Comparison of ENCODE assay signal across 8 cellular contexts in the genomic region with DNA sequence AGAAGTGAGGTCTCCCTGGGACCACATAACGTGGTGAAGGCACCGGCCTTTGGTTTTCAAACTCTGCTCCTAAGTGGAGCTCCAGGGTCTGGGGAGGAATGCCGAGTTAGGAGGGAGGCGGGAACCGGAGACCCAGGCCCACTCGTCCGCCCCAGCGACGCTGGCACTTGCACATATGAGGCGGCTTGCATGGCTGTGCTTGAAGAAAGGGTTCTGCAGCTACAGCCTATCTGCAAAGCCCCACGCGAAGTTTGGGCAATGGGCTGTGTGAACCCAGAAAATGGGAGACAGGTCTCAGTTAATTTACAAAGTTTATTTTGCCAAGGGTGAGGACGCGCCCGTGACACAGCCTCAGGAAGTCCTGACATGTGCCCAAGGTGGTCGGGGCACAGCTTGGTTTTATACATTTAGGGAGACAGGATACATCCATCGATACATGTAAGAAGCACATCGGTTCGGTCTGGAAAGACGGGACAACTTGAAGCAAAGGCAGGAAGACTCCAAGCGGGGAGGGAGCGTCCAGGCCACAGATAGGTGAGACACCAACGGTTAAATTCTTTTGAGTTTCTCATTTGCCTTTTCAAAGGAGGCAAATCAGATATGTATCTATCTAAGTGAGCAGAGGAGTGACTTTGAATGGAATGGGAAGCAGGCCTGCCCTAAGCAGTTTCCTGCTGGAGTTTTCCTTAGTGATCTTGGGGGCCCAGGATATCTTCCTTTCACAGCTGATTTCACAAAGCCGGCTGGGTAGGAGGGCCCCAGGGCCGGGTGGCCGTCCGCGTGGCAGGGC. TPM values are rescaled to one million over a fixed set of nuclear protein-coding genes. Genes with fewer than 3 reads are reported as not detected.
DNase-seq lines count a peak whose midpoint lies in the region; ATAC-seq and TF ChIP-seq lines count a peak whose summit lies in the region.

No MANE protein-coding gene starts in this region.

- H3K9ac ChIP-seq in OCI-LY3 (ENCODE audit: low read length), result peak overlapping the region; percentile 74

- peaks cover 6% of the 10 kb centered on the region for H3K27me3 ChIP-seq in CD4-positive, CD25-positive, alpha-beta regulatory T cell (ENCODE audit: control insufficient read depth, insufficient read depth, low read length)
- H3K27me3 ChIP-seq in OCI-LY3 (ENCODE audit: low read depth, low read length) (peaks cover 15% of the 10 kb centered on the region), neuron (ENCODE audit: insufficient read depth, low read length) (peaks cover 6% of the 10 kb centered on the region)

- peaks cover 39% of the 10 kb centered on the region for H3K4me1 ChIP-seq in CD4-positive, CD25-positive, alpha-beta regulatory T cell (ENCODE audit: control insufficient read depth, insufficient read depth, low read length, poor library complexity, severe bottlenecking)
- H3K4me1 ChIP-seq in OCI-LY3 (ENCODE audit: low read length), result peaks cover 27% of the 10 kb centered on the region
- peaks cover 10% of the 10 kb centered on the region for H3K4me1 ChIP-seq in neuron (ENCODE audit: insufficient read depth, low read length)

- H3K79me2 ChIP-seq in OCI-LY3 (ENCODE audit: low read length), result peaks cover 34% of the 10 kb centered on the region

- peak in 1 of 3 donors; percentile 6 for DNase-seq in CD4-positive, CD25-positive, alpha-beta regulatory T cell
- DNase-seq in epithelial cell of esophagus (ENCODE audit: low read depth), result no peak
- no peak for DNase-seq in GM03348 (ENCODE audit: low spot score)
- no peak for DNase-seq in HCEC 1CT

- H4K20me1 ChIP-seq in OCI-LY3 (ENCODE audit: insufficient read depth, low read length), result no peaks in the 10 kb centered on the region

- no peak for TF ChIP-seq CTCF in OCI-LY3 (IDR thresholded peaks at IDR 0.05; ENCODE audit: low read depth, low read length)
- TF ChIP-seq CTCF in epithelial cell of esophagus (IDR thresholded peaks at IDR 0.05; ENCODE audit: insufficient read depth, low read depth, low read length, missing control alignments), result no peak

- peak overlapping the region; percentile 81 for H3K27ac ChIP-seq in CD4-positive, CD25-positive, alpha-beta regulatory T cell (ENCODE audit: insufficient read depth, low read length, poor library complexity, severe bottlenecking)
- peak overlapping the region; percentile 27 for H3K27ac ChIP-seq in OCI-LY3 (ENCODE audit: low read length)

- no peaks in the 10 kb centered on the region for H3K9me3 Mint-ChIP-seq in CD4-positive, CD25-positive, alpha-beta regulatory T cell

- H3K36me3 Mint-ChIP-seq in CD4-positive, CD25-positive, alpha-beta regulatory T cell, result peaks cover 10% of the 10 kb centered on the region

- no peak for ATAC-seq in CD4-positive, CD25-positive, alpha-beta regulatory T cell (ENCODE audit: low read depth in 2 of 2)
- ATAC-seq in GM18870 (IDR thresholded peaks at IDR 0.05; ENCODE audit: unreplicated experiment) (no peak), GM19463 (IDR thresholded peaks at IDR 0.05; ENCODE audit: unreplicated experiment) (no peak)

- no peaks in the 10 kb centered on the region for H3K36me3 ChIP-seq in CD4-positive, CD25-positive, alpha-beta regulatory T cell (ENCODE audit: control insufficient read depth, insufficient read depth, low read length)
- H3K36me3 ChIP-seq in OCI-LY3 (replicated peaks; ENCODE audit: low read depth, low read length) (no peaks in the 10 kb centered on the region), neuron (ENCODE audit: insufficient read depth, low read length) (no peaks in the 10 kb centered on the region)

- H3K4me3 Mint-ChIP-seq in CD4-positive, CD25-positive, alpha-beta regulatory T cell, result peak overlapping the region; percentile 75 to 96 (median 89)

- H3K4me1 Mint-ChIP-seq in CD4-positive, CD25-positive, alpha-beta regulatory T cell, result peaks cover 31 to 49% (median 35%) of the 10 kb centered on the region in 4 donors

- peaks cover 29% of the 10 kb centered on the region for H3K27me3 Mint-ChIP-seq in CD4-positive, CD25-positive, alpha-beta regulatory T cell

- no peaks in the 10 kb centered on the region for H3K9me3 ChIP-seq in CD4-positive, CD25-positive, alpha-beta regulatory T cell (ENCODE audit: control insufficient read depth in 2 of 2, low read length in 2 of 2)
- H3K9me3 ChIP-seq in OCI-LY3 (ENCODE audit: insufficient read depth, low read length) (no peaks in the 10 kb centered on the region), neuron (ENCODE audit: low read length) (no peaks in the 10 kb centered on the region)

- H2AFZ ChIP-seq in OCI-LY3 (ENCODE audit: low read depth, low read length) (peak overlapping the region; percentile 9; the same call in 1 of the 2 replicates), neuron (ENCODE audit: low read depth, low read length) (peak overlapping the region; percentile 86)

- peak overlapping the region; percentile 68 to 95 (median 92) for H3K27ac Mint-ChIP-seq in CD4-positive, CD25-positive, alpha-beta regulatory T cell

- peak overlapping the region; percentile 81 for H3K4me2 ChIP-seq in OCI-LY3 (ENCODE audit: low read length)

- H3K4me3 ChIP-seq in CD4-positive, CD25-positive, alpha-beta regulatory T cell (ENCODE audit: low read depth, low read length), result peak overlapping the region; percentile 45
- peak overlapping the region; percentile 91 for H3K4me3 ChIP-seq in OCI-LY3 (ENCODE audit: low read length)
- peak overlapping the region; percentile 59 for H3K4me3 ChIP-seq in epithelial cell of esophagus (ENCODE audit: low read length)
- peak overlapping the region; percentile 64 for H3K4me3 ChIP-seq in neuron (ENCODE audit: low read length)

RNA-seq across cellular contexts. Expression of a gene that starts 0.8 kb away (rescaled TPM):
- 112 TPM for total RNA-seq in CD4-positive, CD25-positive, alpha-beta regulatory T cell
- polyA plus RNA-seq in CD4-positive, CD25-positive, alpha-beta regulatory T cell, result 10 to 100 TPM; 51.1 to 84.1 (median 72.4) TPM
